Comparison of ENCODE assay signal across 8 cellular contexts in the genomic region with DNA sequence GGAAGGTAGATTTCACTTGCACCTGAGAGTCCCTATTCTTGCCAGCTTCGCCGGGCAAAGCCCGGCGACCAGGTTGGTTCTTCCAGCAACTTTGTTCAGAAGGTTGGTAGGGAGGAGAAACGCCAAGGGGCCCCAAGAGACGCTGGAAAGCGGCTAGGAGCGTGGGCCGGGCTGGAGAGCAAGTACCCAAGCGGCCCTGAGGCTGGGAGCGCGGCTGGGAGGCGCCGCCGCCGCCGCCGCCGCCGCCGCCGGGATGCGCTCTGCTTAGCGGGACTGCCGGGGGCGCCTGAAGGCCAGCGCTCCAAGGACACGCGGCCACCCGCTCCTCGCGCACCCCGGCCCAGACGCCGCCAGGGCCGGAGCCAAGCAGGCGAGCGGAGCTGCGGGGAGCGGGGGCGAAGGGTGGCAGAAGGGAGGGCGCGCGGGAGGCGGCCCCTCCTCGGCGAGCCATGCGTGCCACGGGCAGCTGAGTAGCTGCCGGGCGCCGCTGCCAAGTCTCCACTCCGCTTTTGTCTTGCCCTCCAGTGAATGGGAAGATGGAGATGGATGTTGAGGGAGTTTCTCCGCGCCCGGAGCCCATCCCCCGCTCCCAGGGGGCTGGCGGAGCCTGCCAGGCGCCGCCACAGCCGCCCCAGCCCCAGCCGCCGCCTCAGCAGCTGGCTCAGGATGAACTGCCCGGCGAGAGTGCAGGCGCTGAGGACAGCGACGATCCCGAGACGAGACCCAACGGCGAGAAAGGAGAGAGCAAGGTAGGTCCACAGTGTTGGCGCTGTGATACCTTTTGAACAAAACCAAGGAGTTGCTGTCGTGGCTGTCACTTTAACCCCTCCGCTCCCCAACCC.
DNase-seq lines count a peak whose midpoint lies in the region; ATAC-seq and TF ChIP-seq lines count a peak whose summit lies in the region.

No MANE protein-coding gene starts in this region.

- peak overlapping the region; percentile 11 for H3K27ac Mint-ChIP-seq in activated CD8-positive, alpha-beta memory T cell treated with anti-CD3 and anti-CD28 coated beads, Interleukin-2, amount 10 ng/mL, durations not matched to agents 7 days and 5 days
- no peak overlapping the region for H3K27ac Mint-ChIP-seq in activated CD8-positive, alpha-beta T cell treated with anti-CD3 and anti-CD28 coated beads, Interleukin-2, amount 10 ng/mL, durations not matched to agents 7 days and 5 days

- TF ChIP-seq POLR2A in tibial nerve (IDR thresholded peaks at IDR 0.05), result no peak

- no peak for TF ChIP-seq EP300 in tibial nerve (IDR thresholded peaks at IDR 0.05)

- no peak for DNase-seq in activated CD8-positive, alpha-beta memory T cell treated with anti-CD3 and anti-CD28 coated beads, Interleukin-2, amount 10 ng/mL, durations not matched to agents 7 days and 5 days
- no peak for DNase-seq in activated CD8-positive, alpha-beta memory T cell treated with anti-CD3 and anti-CD28 coated beads for 24 hours
- DNase-seq in brain microvascular endothelial cell (no peak), left lobe of liver (ENCODE audit: low spot score) (no peak), tibial nerve (ENCODE audit: low spot score in 2 of 2) (no peak)
- DNase-seq in activated CD8-positive, alpha-beta T cell treated with anti-CD3 and anti-CD28 coated beads, Interleukin-2, amount 10 ng/mL, durations not matched to agents 7 days and 5 days, result no peak

- H3K27ac ChIP-seq in brain microvascular endothelial cell (no peak overlapping the region), tibial nerve (peak overlapping the region in 1 of 4 donors; percentile 38)

- peaks cover 61% of the 10 kb centered on the region for H3K27me3 Mint-ChIP-seq in activated CD8-positive, alpha-beta memory T cell treated with anti-CD3 and anti-CD28 coated beads, Interleukin-2, amount 10 ng/mL, durations not matched to agents 7 days and 5 days
- H3K27me3 Mint-ChIP-seq in activated CD8-positive, alpha-beta T cell treated with anti-CD3 and anti-CD28 coated beads, Interleukin-2, amount 10 ng/mL, durations not matched to agents 7 days and 5 days (ENCODE audit: low read depth), result peaks cover 43% of the 10 kb centered on the region

- H3K4me3 ChIP-seq in brain microvascular endothelial cell (ENCODE audit: low read depth, low read length) (peak overlapping the region; percentile 45), tibial nerve (peak overlapping the region; percentile 42 to 68 (median 58))

- peaks cover 0 to 27% (median 8%) of the 10 kb centered on the region in 4 donors for H3K4me1 ChIP-seq in tibial nerve

- no peak overlapping the region for H3K4me3 Mint-ChIP-seq in activated CD8-positive, alpha-beta memory T cell treated with anti-CD3 and anti-CD28 coated beads, Interleukin-2, amount 10 ng/mL, durations not matched to agents 7 days and 5 days
- no peak overlapping the region for H3K4me3 Mint-ChIP-seq in activated CD8-positive, alpha-beta T cell treated with anti-CD3 and anti-CD28 coated beads, Interleukin-2, amount 10 ng/mL, durations not matched to agents 7 days and 5 days

- H3K27me3 ChIP-seq in brain microvascular endothelial cell (replicated peaks) (peaks cover 44% of the 10 kb centered on the region), tibial nerve (peaks cover 0 to 3% of the 10 kb centered on the region in 2 donors)

- CTCF ChIA-PET in activated CD8-positive, alpha-beta memory T cell treated with anti-CD3 and anti-CD28 coated beads, Interleukin-2, amount 10 ng/mL, durations not matched to agents 7 days and 5 days (lab: Charles Lee), result no interaction called here
- CTCF ChIA-PET in activated CD8-positive, alpha-beta T cell treated with anti-CD3 and anti-CD28 coated beads, Interleukin-2, amount 10 ng/mL, durations not matched to agents 7 days and 5 days (lab: Charles Lee), result no interaction called here

- 1% methylated on average over 15 to 53 of the region's 75 CpGs for WGBS in tibial nerve, 2 donors

- no peak for ATAC-seq in activated CD8-positive, alpha-beta memory T cell treated with anti-CD3 and anti-CD28 coated beads, Interleukin-2, amount 10 ng/mL, durations not matched to agents 7 days and 5 days
- ATAC-seq in left lobe of liver, result peak; percentile 74
- no peak for ATAC-seq in GM21723 (IDR thresholded peaks at IDR 0.05; ENCODE audit: unreplicated experiment)
- no peak for ATAC-seq in activated CD8-positive, alpha-beta T cell treated with anti-CD3 and anti-CD28 coated beads, Interleukin-2, amount 10 ng/mL, durations not matched to agents 7 days and 5 days
- no peak for ATAC-seq in HG03108 (IDR thresholded peaks at IDR 0.05; ENCODE audit: unreplicated experiment)

- in situ Hi-C loops in brain microvascular endothelial cell (cut with HindIII; ENCODE audit: low pct_ligation_motif_present, low sequenced_read_pairs), result no loop called here

- H3K36me3 ChIP-seq in brain microvascular endothelial cell (replicated peaks) (no peaks in the 10 kb centered on the region), tibial nerve (no peaks in the 10 kb centered on the region)

- POLR2A ChIA-PET in activated CD8-positive, alpha-beta T cell treated with anti-CD3 and anti-CD28 coated beads, Interleukin-2, amount 10 ng/mL, durations not matched to agents 7 days and 5 days (lab: Charles Lee), result no interaction called here

- no peaks in the 10 kb centered on the region for H3K9me3 Mint-ChIP-seq in activated CD8-positive, alpha-beta memory T cell treated with anti-CD3 and anti-CD28 coated beads, Interleukin-2, amount 10 ng/mL, durations not matched to agents 7 days and 5 days (ENCODE audit: low read depth)
- H3K9me3 Mint-ChIP-seq in activated CD8-positive, alpha-beta T cell treated with anti-CD3 and anti-CD28 coated beads, Interleukin-2, amount 10 ng/mL, durations not matched to agents 7 days and 5 days (ENCODE audit: insufficient read depth), result no peaks in the 10 kb centered on the region

- TF ChIP-seq CTCF in brain microvascular endothelial cell (IDR thresholded peaks at IDR 0.05; ENCODE audit: low read depth, low read length, missing control alignments) (no peak), tibial nerve (IDR thresholded peaks at IDR 0.05) (no peak)

- H3K9me3 ChIP-seq in tibial nerve, result no peaks in the 10 kb centered on the region

- H3K4me1 Mint-ChIP-seq in activated CD8-positive, alpha-beta memory T cell treated with anti-CD3 and anti-CD28 coated beads, Interleukin-2, amount 10 ng/mL, durations not matched to agents 7 days and 5 days, result peaks cover 2% of the 10 kb centered on the region
- no peaks in the 10 kb centered on the region for H3K4me1 Mint-ChIP-seq in activated CD8-positive, alpha-beta T cell treated with anti-CD3 and anti-CD28 coated beads, Interleukin-2, amount 10 ng/mL, durations not matched to agents 7 days and 5 days (ENCODE audit: low read depth)

- no peaks in the 10 kb centered on the region for H3K36me3 Mint-ChIP-seq in activated CD8-positive, alpha-beta memory T cell treated with anti-CD3 and anti-CD28 coated beads, Interleukin-2, amount 10 ng/mL, durations not matched to agents 7 days and 5 days
- H3K36me3 Mint-ChIP-seq in activated CD8-positive, alpha-beta T cell treated with anti-CD3 and anti-CD28 coated beads, Interleukin-2, amount 10 ng/mL, durations not matched to agents 7 days and 5 days (ENCODE audit: low read depth), result no peaks in the 10 kb centered on the region
